ENCODE assay signal across 8 cellular contexts in the genomic region with DNA sequence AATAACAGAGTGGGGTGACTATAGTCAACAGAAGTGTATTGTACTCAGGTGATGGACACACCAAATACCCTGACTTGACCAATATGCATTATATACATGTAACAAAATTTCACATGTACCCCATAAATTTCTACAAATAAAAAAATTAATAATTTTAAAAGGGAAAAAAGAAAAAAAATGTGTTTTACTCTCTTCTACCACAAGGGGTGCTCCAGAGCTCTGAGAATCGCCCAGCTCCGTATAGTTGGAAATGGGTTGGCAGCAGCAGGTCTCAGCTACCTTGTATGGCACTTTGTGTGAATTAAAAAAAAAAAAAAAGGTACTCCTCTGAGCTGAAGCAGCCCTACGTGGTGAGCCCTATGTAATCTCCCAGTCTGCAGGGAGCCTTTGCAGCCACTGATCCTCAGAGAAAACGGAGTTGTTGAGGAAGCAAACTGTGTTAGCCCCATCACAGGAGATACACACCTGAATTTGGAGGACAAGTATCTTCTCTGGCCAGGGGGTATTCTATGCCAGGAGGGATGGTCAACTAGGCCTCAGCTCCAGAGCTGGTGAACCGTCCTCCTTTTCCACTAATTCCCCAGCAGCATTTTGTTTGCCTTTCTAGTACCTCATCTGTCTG. TPM values are rescaled to one million over a fixed set of nuclear protein-coding genes. Genes with fewer than 3 reads are reported as not detected.
DNase-seq lines count a peak whose midpoint lies in the region; ATAC-seq, FAIRE-seq and TF ChIP-seq lines count a peak whose summit lies in the region.

No MANE protein-coding gene starts in this region.

- peaks cover under 1% of the 10 kb centered on the region for H3K79me2 ChIP-seq in HepG2 (ENCODE audit: insufficient read depth, low read length)

- H3K27me3 Mint-ChIP-seq in CD4-positive, alpha-beta T cell, result no peaks in the 10 kb centered on the region
- H3K27me3 Mint-ChIP-seq in activated B cell treated with CpG ODN at 0.5 μM for 24 hours, result peaks cover 5% of the 10 kb centered on the region

- no peak for DNase-seq in CD4-positive, alpha-beta T cell
- DNase-seq in activated B cell treated with CpG ODN at 0.5 μM for 24 hours, result no peak
- no peak for DNase-seq in HepG2 (ENCODE audit: low spot score)
- DNase-seq in putamen (ENCODE audit: low spot score), result no peak
- no peak for DNase-seq in HTR-8/SVneo (ENCODE audit: insufficient read length, low spot score)
- DNase-seq in GDM1 (lab: John Stamatoyannopoulos, UW), result no peak

- H3K27me3 ChIP-seq in CD4-positive, alpha-beta T cell (ENCODE audit: control insufficient read depth, insufficient read depth, low read length), result no peaks in the 10 kb centered on the region
- no peaks in the 10 kb centered on the region for H3K27me3 ChIP-seq in HepG2 (ENCODE audit: control insufficient read depth in 1 of 2, insufficient read depth in 2 of 2, low read length in 2 of 2)

- peak overlapping the region in 1 of 3 experiments; percentile 33; a peak in 1 of 6 replicates for H3K4me3 ChIP-seq in HepG2 (replicated peaks in 1 of 3; ENCODE audit: insufficient read depth in 1 of 3, low read depth in 2 of 3, low read length in 3 of 3)

- no peak overlapping the region for H3K27ac Mint-ChIP-seq in CD4-positive, alpha-beta T cell
- no peak overlapping the region for H3K27ac Mint-ChIP-seq in activated B cell treated with CpG ODN at 0.5 μM for 24 hours

- H4K20me1 ChIP-seq in HepG2 (ENCODE audit: insufficient read depth, low read length), result no peaks in the 10 kb centered on the region

- peaks cover 34% of the 10 kb centered on the region for H3K4me1 ChIP-seq in HepG2 (ENCODE audit: insufficient read depth, low read length)

- H3K36me3 ChIP-seq in HepG2 (replicated peaks in 1 of 2; ENCODE audit: control insufficient read depth in 1 of 2, insufficient read depth in 2 of 2, low read length in 2 of 2), result no peaks in the 10 kb centered on the region

- no peaks in the 10 kb centered on the region for H3K4me1 Mint-ChIP-seq in CD4-positive, alpha-beta T cell (ENCODE audit: low read depth)
- no peaks in the 10 kb centered on the region for H3K4me1 Mint-ChIP-seq in activated B cell treated with CpG ODN at 0.5 μM for 24 hours

- H2AFZ ChIP-seq in HepG2 (ENCODE audit: low read length), result peak overlapping the region; percentile 72

- no peak for TF ChIP-seq POLR2A in HepG2 (IDR thresholded peaks at IDR 0.05; ENCODE audit: insufficient read depth in 1 of 2, low read depth in 2 of 2, low read length in 2 of 2)

- POLR2A ChIA-PET in CD4-positive, alpha-beta T cell (lab: Charles Lee), result no interaction called here
- POLR2A ChIA-PET in activated B cell treated with CpG ODN at 0.5 μM for 24 hours (lab: Charles Lee), result no interaction called here
- POLR2A ChIA-PET in HepG2 (lab: Yijun Ruan, JAX), result interaction anchor here (1.0 kb wide), 1 partner anchor 17 kb away, joined by 3 read pairs; the partner anchor contains the start of gene POLA1

- TF ChIP-seq CTCF in CD4-positive, alpha-beta T cell (IDR thresholded peaks at IDR 0.05), result peak; percentile 63
- TF ChIP-seq CTCF in activated B cell treated with CpG ODN at 0.5 μM for 24 hours (IDR thresholded peaks at IDR 0.05) (no peak), HepG2 (CRISPR knock-in tag; IDR thresholded peaks at IDR 0.05) (peak; percentile 19; the same call in 1 of the 2 replicates)

- FAIRE-seq in HepG2 (lab: Jason Lieb, UNC) (no peak), HTR-8/SVneo (lab: Jason Lieb, UNC) (no peak)

- H3K27ac ChIP-seq in CD4-positive, alpha-beta T cell (ENCODE audit: low read depth, low read length), result no peak overlapping the region
- H3K27ac ChIP-seq in HepG2 (ENCODE audit: extremely low read length, insufficient read depth, low read length), result no peak overlapping the region

- peak; percentile 39 for ATAC-seq in CD4-positive, alpha-beta T cell (ENCODE audit: poor library complexity)
- ATAC-seq in GM21576 (IDR thresholded peaks at IDR 0.05; ENCODE audit: unreplicated experiment) (peak; percentile 59), activated B cell treated with CpG ODN at 0.5 μM for 24 hours (ENCODE audit: low read depth) (peak; percentile 49), HepG2 (peak; percentile 38; the same call in 2 of the 3 replicates), GM21360 (IDR thresholded peaks at IDR 0.05; ENCODE audit: unreplicated experiment) (no peak)

- H3K36me3 Mint-ChIP-seq in CD4-positive, alpha-beta T cell (ENCODE audit: low read depth), result no peaks in the 10 kb centered on the region
- H3K36me3 Mint-ChIP-seq in activated B cell treated with CpG ODN at 0.5 μM for 24 hours (ENCODE audit: low read depth), result no peaks in the 10 kb centered on the region

- TF ChIP-seq EP300 in HepG2 (IDR thresholded peaks at IDR 0.05; ENCODE audit: low read depth in 2 of 2, low read length in 2 of 2), result no peak
- no peak for TF ChIP-seq EP300 in HepG2 (CRISPR knock-in tag; IDR thresholded peaks at IDR 0.05; ENCODE audit: borderline replicate concordance)

- BruUV-seq in HepG2 (replicated peaks; lab: Mats Ljungman, UMichigan), result no TSS peak

- in situ Hi-C loops in HepG2 (cut with HindIII; ENCODE audit: extremely low pct_ligation_motif_present, low pct_unique_long_range_greater_than_20kb), result no loop called here

- no peak overlapping the region for H3K4me3 Mint-ChIP-seq in CD4-positive, alpha-beta T cell
- no peak overlapping the region for H3K4me3 Mint-ChIP-seq in activated B cell treated with CpG ODN at 0.5 μM for 24 hours

- H3K4me2 ChIP-seq in HepG2 (ENCODE audit: low read depth, low read length), result peak overlapping the region; percentile 58

- no peak for TF ChIP-seq RAD21 in HepG2 (CRISPR knock-in tag; IDR thresholded peaks at IDR 0.05)

- no peaks in the 10 kb centered on the region for H3K9me3 ChIP-seq in CD4-positive, alpha-beta T cell (ENCODE audit: control insufficient read depth, low read length)
- H3K9me3 ChIP-seq in HepG2 (ENCODE audit: low read length), result no peaks in the 10 kb centered on the region

- 0% methylated on average over 2 of the region's 5 CpGs for WGBS in HepG2 (ENCODE audit: low lambda C conversion rate)

- intact Hi-C loops in CD4-positive, alpha-beta T cell (cut with DNase I, micrococcal nuclease), result no loop called here
- intact Hi-C loops in activated B cell treated with CpG ODN at 0.5 μM for 24 hours (cut with micrococcal nuclease), result no loop called here
- intact Hi-C loops in HepG2 (cut with micrococcal nuclease; ENCODE audit: unreplicated experiment), result no loop called here

- H3K9me3 Mint-ChIP-seq in CD4-positive, alpha-beta T cell, result no peaks in the 10 kb centered on the region
- no peaks in the 10 kb centered on the region for H3K9me3 Mint-ChIP-seq in activated B cell treated with CpG ODN at 0.5 μM for 24 hours

- no peak overlapping the region for H3K9ac ChIP-seq in HepG2 (ENCODE audit: insufficient read depth, low read depth, low read length)

- CTCF ChIA-PET in CD4-positive, alpha-beta T cell (lab: Charles Lee), result interaction anchor here (0.6 to 1.3 kb wide), 3 partner anchors 9 to 68 kb away, joined by 3 to 7 read pairs (median 3); no protein-coding TSS in a partner anchor
- CTCF ChIA-PET in activated B cell treated with CpG ODN at 0.5 μM for 24 hours (lab: Charles Lee), result no interaction called here
- CTCF ChIA-PET in HepG2 (lab: Yijun Ruan, JAX; ENCODE audit: low intra/inter-chr PET ratio, low total read pairs), result no interaction called here

RNA-seq across cellular contexts. Expression of gene POLA1, which starts 17.2 kb away (rescaled TPM):
- total RNA-seq in CD4-positive, alpha-beta T cell, result 1 to 10 TPM; 4.7 TPM
- total RNA-seq in activated B cell treated with CpG ODN at 0.5 μM for 24 hours (15.5 and 18.7 TPM in 2 replicates), HepG2 (2016; rRNA removed; fragmentation: Illumina TruSeq; extraction: Trizol) (26.5 and 38.2 TPM in 2 replicates)
- 31.5 and 34.7 TPM in 2 replicates for total RNA-seq in HepG2 (2016; cell fraction: cytosol; rRNA removed; fragmentation: Illumina TruSeq; extraction: Trizol; ENCODE audit: low read depth)
- 26.6 and 35.6 TPM in 2 replicates for total RNA-seq in HepG2 (2016; cell fraction: insoluble cytoplasmic fraction; rRNA removed; fragmentation: Illumina TruSeq; extraction: Trizol)
- total RNA-seq in HepG2 (2016; cell fraction: membrane; rRNA removed; fragmentation: Illumina TruSeq; extraction: Trizol), result 16.9 and 21.3 TPM in 2 replicates
- total RNA-seq in HepG2 (2016; cell fraction: nucleus; rRNA removed; fragmentation: Illumina TruSeq; extraction: Trizol), result 40.4 and 43.0 TPM in 2 replicates
- 2.1 and 3.3 TPM in 2 replicates for polyA plus RNA-seq in HepG2 (2011; rRNA removed)
- 1.9 and 2.2 TPM in 2 replicates for polyA plus RNA-seq in HepG2 (2011; cell fraction: cytosol; rRNA removed)
- 2.5 and 2.8 TPM in 2 replicates for polyA plus RNA-seq in HepG2 (2011; cell fraction: nucleus; rRNA removed)
- 3.7 and 5.9 TPM in 2 replicates for polyA plus RNA-seq in HepG2 (2012)
- polyA plus RNA-seq in HepG2 (2016; cell fraction: cytosol; fragmentation: Illumina TruSeq; extraction: Trizol; ENCODE audit: low read depth), result 0.48 and 0.66 TPM in 2 replicates
- polyA plus RNA-seq in HepG2 (2016; cell fraction: insoluble cytoplasmic fraction; fragmentation: Illumina TruSeq; extraction: Trizol; ENCODE audit: low read depth), result 18.4 and 18.6 TPM in 2 replicates
- 1.7 and 1.9 TPM in 2 replicates for polyA plus RNA-seq in HepG2 (2016; cell fraction: membrane; fragmentation: Illumina TruSeq; extraction: Trizol; ENCODE audit: low read depth)
- polyA plus RNA-seq in HepG2 (2016; cell fraction: nucleus; fragmentation: Illumina TruSeq; extraction: Trizol; ENCODE audit: insufficient read depth, low read depth), result 11.7 and 13.0 TPM in 2 replicates
- polyA minus RNA-seq in HepG2 (2011; rRNA and poly(A)+ RNA removed; ENCODE audit: low replicate concordance), result 7.2 and 67.2 TPM in 2 replicates
- polyA minus RNA-seq in HepG2 (2011; cell fraction: cytosol; rRNA and poly(A)+ RNA removed), result 4.5 and 5.7 TPM in 2 replicates
- polyA minus RNA-seq in HepG2 (2011; cell fraction: nucleus; rRNA and poly(A)+ RNA removed), result 19.8 and 21.9 TPM in 2 replicates

RNA-seq across cellular contexts. Expression of gene PCYT1B, which starts 29.4 kb away (rescaled TPM):
- total RNA-seq in CD4-positive, alpha-beta T cell, result not detected
- not detected in 2 replicates for total RNA-seq in activated B cell treated with CpG ODN at 0.5 μM for 24 hours
- 9.2 and 15.9 TPM in 2 replicates for total RNA-seq in HepG2 (2016; rRNA removed; fragmentation: Illumina TruSeq; extraction: Trizol)
- 1.7 and 1.9 TPM in 2 replicates for total RNA-seq in HepG2 (2016; cell fraction: cytosol; rRNA removed; fragmentation: Illumina TruSeq; extraction: Trizol; ENCODE audit: low read depth)
- 9.1 and 14.7 TPM in 2 replicates for total RNA-seq in HepG2 (2016; cell fraction: insoluble cytoplasmic fraction; rRNA removed; fragmentation: Illumina TruSeq; extraction: Trizol)
- total RNA-seq in HepG2 (2016; cell fraction: membrane; rRNA removed; fragmentation: Illumina TruSeq; extraction: Trizol), result 3.4 TPM in 2 replicates
- total RNA-seq in HepG2 (2016; cell fraction: nucleus; rRNA removed; fragmentation: Illumina TruSeq; extraction: Trizol), result 5.7 and 7.7 TPM in 2 replicates
- polyA plus RNA-seq in HepG2 (2011; rRNA removed), result 3.8 and 6.1 TPM in 2 replicates
- polyA plus RNA-seq in HepG2 (2011; cell fraction: cytosol; rRNA removed), result 3.0 and 3.8 TPM in 2 replicates
- 3.2 and 3.7 TPM in 2 replicates for polyA plus RNA-seq in HepG2 (2011; cell fraction: nucleus; rRNA removed)
- polyA plus RNA-seq in HepG2 (2012), result 0.72 and 1.4 TPM in 2 replicates
- 1.5 TPM in 2 replicates for polyA plus RNA-seq in HepG2 (2016; cell fraction: cytosol; fragmentation: Illumina TruSeq; extraction: Trizol; ENCODE audit: low read depth)
- 10.8 and 11.6 TPM in 2 replicates for polyA plus RNA-seq in HepG2 (2016; cell fraction: insoluble cytoplasmic fraction; fragmentation: Illumina TruSeq; extraction: Trizol; ENCODE audit: low read depth)
- polyA plus RNA-seq in HepG2 (2016; cell fraction: membrane; fragmentation: Illumina TruSeq; extraction: Trizol; ENCODE audit: low read depth), result 2.1 and 2.3 TPM in 2 replicates
- 7.3 and 9.5 TPM in 2 replicates for polyA plus RNA-seq in HepG2 (2016; cell fraction: nucleus; fragmentation: Illumina TruSeq; extraction: Trizol; ENCODE audit: insufficient read depth, low read depth)
- 8.9 TPM in 1 of 2 replicates, not detected in the other for polyA minus RNA-seq in HepG2 (2011; rRNA and poly(A)+ RNA removed; ENCODE audit: low replicate concordance)
- 3.4 and 5.6 TPM in 2 replicates for polyA minus RNA-seq in HepG2 (2011; cell fraction: cytosol; rRNA and poly(A)+ RNA removed)
- polyA minus RNA-seq in HepG2 (2011; cell fraction: nucleus; rRNA and poly(A)+ RNA removed), result 2.3 and 3.0 TPM in 2 replicates
